In the genomic region with DNA sequence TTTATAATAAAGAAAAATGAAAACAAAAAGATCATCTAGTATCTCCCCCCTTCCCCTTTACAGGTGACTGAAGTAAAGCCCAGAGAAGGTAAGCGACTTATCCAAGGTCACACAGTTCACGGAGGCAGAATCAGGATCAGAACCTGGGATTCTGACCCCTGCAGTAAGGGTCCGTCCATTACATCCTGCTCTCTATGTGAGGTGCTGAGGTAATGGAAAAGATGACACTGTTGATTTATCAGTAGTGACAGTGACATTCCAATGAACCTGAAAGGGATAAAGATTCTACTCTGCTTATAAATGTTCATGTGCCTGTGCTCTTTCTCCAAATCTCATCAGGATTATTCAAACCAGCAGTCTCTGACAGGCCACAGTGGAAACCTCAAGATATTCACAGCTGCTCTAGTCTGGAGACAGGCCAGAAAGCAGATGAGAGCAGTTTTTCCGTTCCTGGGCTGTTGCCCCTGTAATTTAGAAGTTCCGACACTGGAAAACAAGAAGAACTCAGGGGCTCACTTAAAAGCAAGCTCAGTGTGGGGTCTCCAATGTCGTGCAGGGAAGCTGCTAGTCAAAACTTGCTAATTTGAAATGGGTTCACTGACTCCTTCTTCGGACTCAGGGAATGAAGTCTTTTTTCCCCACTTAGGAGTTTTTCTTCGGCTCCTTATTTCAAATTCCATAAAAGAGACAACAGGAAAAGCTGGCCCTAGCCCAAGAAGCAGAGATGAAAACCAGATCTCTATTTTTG, we compare ENCODE assay signal across 9 cellular contexts.
A peak's percentile ranks its signal among the peaks of the same experiment; 100 is the strongest.
DNase-seq lines count a peak whose midpoint lies in the region; ATAC-seq and TF ChIP-seq lines count a peak whose summit lies in the region.
"Had no signal": no experiment of that assay in that cellular context is flagged by ENCODE, and none has a peak within 500 bp of the region (broad histone marks: within the 10 kb centered on the region; RNA-seq: fewer than 3 reads in every experiment).

No MANE protein-coding gene starts in this region.

- H3K4me1 Mint-ChIP-seq in activated T-cell treated with anti-CD3 and anti-CD28 coated beads, Interleukin-2, amount 50 U/mL, for 72 hours (ENCODE audit: low read depth): peaks cover 20% of the 10 kb centered on the region
- peaks cover 5% of the 10 kb centered on the region for H3K4me1 Mint-ChIP-seq in activated T-cell treated with anti-CD3 and anti-CD28 coated beads, Interleukin-2, amount 50 U/mL, for 4 hours (ENCODE audit: low read depth)
- peaks cover 11% of the 10 kb centered on the region for H3K4me1 Mint-ChIP-seq in mesothelial cell of epicardium
- H3K4me1 Mint-ChIP-seq in T-helper 2 cell treated with Interferon-gamma antibody and Interleukin-4, amounts not matched to agents 5 μg/mL and 100 μg/mL, for 36 hours (ENCODE audit: low read depth): peaks cover 13% of the 10 kb centered on the region

- TF ChIP-seq CTCF in ascending aorta (IDR thresholded peaks at IDR 0.05) (no peak), mesothelial cell of epicardium (IDR thresholded peaks at IDR 0.05; ENCODE audit: unreplicated experiment) (no peak)

- peaks cover 0 to 15% of the 10 kb centered on the region in 2 donors for H3K4me1 ChIP-seq in ascending aorta

- no peak overlapping the region for H3K4me3 Mint-ChIP-seq in activated T-cell treated with anti-CD3 and anti-CD28 coated beads, Interleukin-2, amount 50 U/mL, for 72 hours
- no peak overlapping the region for H3K4me3 Mint-ChIP-seq in activated T-cell treated with anti-CD3 and anti-CD28 coated beads, Interleukin-2, amount 50 U/mL, for 4 hours
- peak overlapping the region; percentile 13 for H3K4me3 Mint-ChIP-seq in mesothelial cell of epicardium
- H3K4me3 Mint-ChIP-seq in T-helper 2 cell treated with Interferon-gamma antibody and Interleukin-4, amounts not matched to agents 5 μg/mL and 100 μg/mL, for 36 hours: no peak overlapping the region

- peak overlapping the region in 1 of 2 donors; percentile 21 for H3K4me3 ChIP-seq in ascending aorta
- H3K4me3 ChIP-seq: skin epidermis had no signal

- intact Hi-C loops in ascending aorta (cut with DNase I): no loop called here

- H3K27me3 ChIP-seq in ascending aorta: no peaks in the 10 kb centered on the region

- no peaks in the 10 kb centered on the region for H3K36me3 Mint-ChIP-seq in activated T-cell treated with anti-CD3 and anti-CD28 coated beads, Interleukin-2, amount 50 U/mL, for 72 hours (ENCODE audit: insufficient read depth in 2 of 2)
- H3K36me3 Mint-ChIP-seq in activated T-cell treated with anti-CD3 and anti-CD28 coated beads, Interleukin-2, amount 50 U/mL, for 4 hours (ENCODE audit: insufficient read depth): no peaks in the 10 kb centered on the region
- no peaks in the 10 kb centered on the region for H3K36me3 Mint-ChIP-seq in mesothelial cell of epicardium
- H3K36me3 Mint-ChIP-seq in T-helper 2 cell treated with Interferon-gamma antibody and Interleukin-4, amounts not matched to agents 5 μg/mL and 100 μg/mL, for 36 hours (ENCODE audit: low read depth): no peaks in the 10 kb centered on the region

- H3K27ac Mint-ChIP-seq in activated T-cell treated with anti-CD3 and anti-CD28 coated beads, Interleukin-2, amount 50 U/mL, for 72 hours: no peak overlapping the region
- H3K27ac Mint-ChIP-seq in mesothelial cell of epicardium: peak overlapping the region; percentile 80
- no peak overlapping the region for H3K27ac Mint-ChIP-seq in T-helper 2 cell treated with Interferon-gamma antibody and Interleukin-4, amounts not matched to agents 5 μg/mL and 100 μg/mL, for 36 hours

- H3K36me3 ChIP-seq in ascending aorta: no peaks in the 10 kb centered on the region

- peaks cover 0 to 2% of the 10 kb centered on the region in 2 donors for H3K9me3 Mint-ChIP-seq in activated T-cell treated with anti-CD3 and anti-CD28 coated beads, Interleukin-2, amount 50 U/mL, for 72 hours
- H3K9me3 Mint-ChIP-seq in activated T-cell treated with anti-CD3 and anti-CD28 coated beads, Interleukin-2, amount 50 U/mL, for 4 hours: no peaks in the 10 kb centered on the region
- no peaks in the 10 kb centered on the region for H3K9me3 Mint-ChIP-seq in mesothelial cell of epicardium
- no peaks in the 10 kb centered on the region for H3K9me3 Mint-ChIP-seq in T-helper 2 cell treated with Interferon-gamma antibody and Interleukin-4, amounts not matched to agents 5 μg/mL and 100 μg/mL, for 36 hours

- H3K9me3 ChIP-seq in ascending aorta: no peaks in the 10 kb centered on the region

- H3K27ac ChIP-seq in ascending aorta: peak overlapping the region; percentile 15 to 83

- peaks cover 57% of the 10 kb centered on the region for H3K27me3 Mint-ChIP-seq in activated T-cell treated with anti-CD3 and anti-CD28 coated beads, Interleukin-2, amount 50 U/mL, for 72 hours (ENCODE audit: low read depth)
- H3K27me3 Mint-ChIP-seq in activated T-cell treated with anti-CD3 and anti-CD28 coated beads, Interleukin-2, amount 50 U/mL, for 4 hours (ENCODE audit: low read depth): peaks cover 20% of the 10 kb centered on the region
- peaks cover 4% of the 10 kb centered on the region for H3K27me3 Mint-ChIP-seq in mesothelial cell of epicardium (ENCODE audit: low read depth)
- peaks cover 23% of the 10 kb centered on the region for H3K27me3 Mint-ChIP-seq in T-helper 2 cell treated with Interferon-gamma antibody and Interleukin-4, amounts not matched to agents 5 μg/mL and 100 μg/mL, for 36 hours (ENCODE audit: low read depth)

- DNase-seq in activated T-cell treated with anti-CD3 and anti-CD28 coated beads, Interleukin-2, amount 50 U/mL, for 72 hours: no peak
- no peak for DNase-seq in activated T-cell treated with anti-CD3 and anti-CD28 coated beads, Interleukin-2, amount 50 U/mL, for 4 hours
- DNase-seq in ascending aorta (ENCODE audit: low spot score in 2 of 2): no peak
- peak in 1 of 2 experiments; percentile 39 for DNase-seq in mesothelial cell of epicardium (ENCODE audit: low spot score in 2 of 2, unreplicated experiment in 2 of 2)
- no peak for DNase-seq in stimulated activated CD4-positive, alpha-beta T cell treated with anti-CD3 and anti-CD28 coated beads, Interleukin-1b, Interleukin-23, amount 100 ng/mL, for 48 hours
- no peak for DNase-seq in glomerular visceral epithelial cell (ENCODE audit: extremely low spot score)
- DNase-seq in T-helper 2 cell treated with Interferon-gamma antibody and Interleukin-4, amounts not matched to agents 5 μg/mL and 100 μg/mL, for 36 hours (ENCODE audit: low spot score): no peak

- peak; percentile 31 to 58 for ATAC-seq in activated T-cell treated with anti-CD3 and anti-CD28 coated beads, Interleukin-2, amount 50 U/mL, for 72 hours (replicated peaks in 1 of 2)
- ATAC-seq in activated T-cell treated with anti-CD3 and anti-CD28 coated beads, Interleukin-2, amount 50 U/mL, for 4 hours: no peak
- peak; percentile 27 for ATAC-seq in HG03175 (IDR thresholded peaks at IDR 0.05; ENCODE audit: unreplicated experiment)

Comparison
In these comparisons a context has a peak if more than half of its experiments do, and no peak if none do; other contexts are left out.
1. ATAC-seq: peak in activated T-cell treated with anti-CD3 and anti-CD28 coated beads, Interleukin-2, amount 50 U/mL, for 72 hours (2 of 2) and HG03175 (single experiment); none in activated T-cell treated with anti-CD3 and anti-CD28 coated beads, Interleukin-2, amount 50 U/mL, for 4 hours (0 of 2).